ENCODE assay signal across 8 cellular contexts in genomic region chr3:101850327-101851048, GRCh38. TPM values are rescaled to one million over a fixed set of nuclear protein-coding genes. Genes with fewer than 3 reads are reported as not detected.
A peak's percentile ranks its signal among the peaks of the same experiment; 100 is the strongest.
DNase-seq lines count a peak whose midpoint lies in the region; ATAC-seq, FAIRE-seq and TF ChIP-seq lines count a peak whose summit lies in the region.

No MANE protein-coding gene starts in this region.

- H3K27ac ChIP-seq in astrocyte (ENCODE audit: low read depth, low read length): peak overlapping the region; percentile 62

- H3K36me3 Mint-ChIP-seq in astrocyte (ENCODE audit: low read depth, unreplicated experiment): peaks cover 38% of the 10 kb centered on the region

- FAIRE-seq in astrocyte (lab: Jason Lieb, UNC): no peak
- FAIRE-seq in urothelium cell line (lab: Jason Lieb, UNC): no peak

- H3K4me1 Mint-ChIP-seq in astrocyte (ENCODE audit: low read depth, unreplicated experiment): peaks cover 23% of the 10 kb centered on the region

- peak overlapping the region; percentile 96 for H3K9ac ChIP-seq in astrocyte (ENCODE audit: low read length)

- H2AFZ ChIP-seq in astrocyte (ENCODE audit: low read depth, low read length): no peak overlapping the region

- in situ Hi-C loops in GM13976 (cut with MboI; ENCODE audit: low sequenced_read_pairs, unreplicated experiment): no loop called here

- TF ChIP-seq CTCF in GM13976 (IDR thresholded peaks at IDR 0.05; ENCODE audit: borderline replicate concordance, control extremely low read depth, extremely low read depth, insufficient read depth, missing control alignments): no peak
- no peak for TF ChIP-seq CTCF in astrocyte (IDR thresholded peaks at IDR 0.05; ENCODE audit: insufficient read depth, low read depth, low read length)

- H4K20me1 ChIP-seq in astrocyte (ENCODE audit: insufficient read depth, low read length): peaks cover 57% of the 10 kb centered on the region

- peak overlapping the region; percentile 98 for H3K4me3 Mint-ChIP-seq in astrocyte (ENCODE audit: unreplicated experiment)

- no peaks in the 10 kb centered on the region for H3K9me3 ChIP-seq in astrocyte (ENCODE audit: insufficient read depth, low read depth, low read length)

- ATAC-seq in HG02759 (IDR thresholded peaks at IDR 0.05; ENCODE audit: unreplicated experiment): peak; percentile 26

- no peaks in the 10 kb centered on the region for H3K27me3 ChIP-seq in astrocyte (ENCODE audit: insufficient read depth, low read length)

- no peaks in the 10 kb centered on the region for H3K9me3 Mint-ChIP-seq in astrocyte (ENCODE audit: unreplicated experiment)

- H3K4me3 ChIP-seq in astrocyte (ENCODE audit: insufficient read depth, low read depth, low read length): peak overlapping the region; percentile 94

- H3K36me3 ChIP-seq in astrocyte (ENCODE audit: insufficient read depth, low read length): peaks cover 39% of the 10 kb centered on the region

- H3K27ac Mint-ChIP-seq in astrocyte (ENCODE audit: unreplicated experiment): peak overlapping the region; percentile 91

- peaks cover 8% of the 10 kb centered on the region for H3K4me1 ChIP-seq in astrocyte (ENCODE audit: insufficient read depth, low read length)

- H3K4me2 ChIP-seq in astrocyte (ENCODE audit: low read length): peak overlapping the region; percentile 89

- H3K27me3 Mint-ChIP-seq in astrocyte (ENCODE audit: low read depth, unreplicated experiment): no peaks in the 10 kb centered on the region

- H3K79me2 ChIP-seq in astrocyte (ENCODE audit: insufficient read depth, low read length): peaks cover 58% of the 10 kb centered on the region

- DNase-seq in GM13976 (ENCODE audit: low spot score): peak; percentile 38
- DNase-seq in SIG-M5 (lab: John Stamatoyannopoulos, UW): peak; percentile 13
- DNase-seq in astrocyte (ENCODE audit: low read depth): peak; percentile 71
- DNase-seq in kidney tubule cell (ENCODE audit: low spot score): peak; percentile 65
- peak; percentile 24 for DNase-seq in stimulated activated CD8-positive, alpha-beta memory T cell treated with anti-CD3 and anti-CD28 coated beads, Interleukin-4, amount 100 ng/mL, for 24 hours (ENCODE audit: low read depth)
- DNase-seq in urothelium cell line (ENCODE audit: low spot score): no peak
- no peak for DNase-seq in NCI-H2081 treated with DMSO at 0.1 percent for 48 hours (lab: John Stamatoyannopoulos, UW)

RNA-seq across cellular contexts. Expression of gene NFKBIZ, which starts 1.2 kb away (rescaled TPM):
- 30.6 and 39.6 TPM in 2 replicates for total RNA-seq in astrocyte

Comparison
In these comparisons a context has a peak if more than half of its experiments do, and no peak if none do; other contexts are left out.
1. DNase-seq: peak in GM13976 (single experiment), SIG-M5 (single experiment), astrocyte (single experiment), kidney tubule cell (single experiment) and stimulated activated CD8-positive, alpha-beta memory T cell treated with anti-CD3 and anti-CD28 coated beads, Interleukin-4, amount 100 ng/mL, for 24 hours (single experiment); none in urothelium cell line (single experiment) and NCI-H2081 treated with DMSO at 0.1 percent for 48 hours (single experiment).